10 cellular contexts compared by ENCODE assay signal in genomic region chr6:52976591-52977035, GRCh38. TPM values are rescaled to one million over a fixed set of nuclear protein-coding genes. Genes with fewer than 3 reads are reported as not detected.
DNase-seq lines count a peak whose midpoint lies in the region; ATAC-seq and TF ChIP-seq lines count a peak whose summit lies in the region.
"Had no signal": no experiment of that assay in that cellular context is flagged by ENCODE, and none has a peak within 500 bp of the region (broad histone marks: within the 10 kb centered on the region; RNA-seq: fewer than 3 reads in every experiment).

No MANE protein-coding gene starts in this region.

- H3K27me3 ChIP-seq in tibial nerve: no peaks in the 10 kb centered on the region
- H3K27me3 ChIP-seq in dorsolateral prefrontal cortex: no peaks in the 10 kb centered on the region
- H3K27me3 ChIP-seq: neutrophil, vagina had no signal

- WGBS in tibial nerve, 2 donors: 53 to 59% methylated on average over 3 of the region's 3 CpGs

- TF ChIP-seq POLR2A in NB4 (IDR thresholded peaks at IDR 0.05; ENCODE audit: extremely low read depth, insufficient read length): no peak
- no peak for TF ChIP-seq POLR2A in tibial nerve (IDR thresholded peaks at IDR 0.05)

- H3K4me1 Mint-ChIP-seq in memory B cell: peaks cover 16% of the 10 kb centered on the region

- peak; percentile 66 for ATAC-seq in GM18519 (IDR thresholded peaks at IDR 0.05; ENCODE audit: low FRiP score, unreplicated experiment)
- ATAC-seq in GM21717 (IDR thresholded peaks at IDR 0.05; ENCODE audit: unreplicated experiment): peak; percentile 78
- ATAC-seq in memory B cell (ENCODE audit: low read depth): peak; percentile 58

- intact Hi-C loops in dorsolateral prefrontal cortex (cut with DNase I): no loop called here

- no peaks in the 10 kb centered on the region for H3K9me3 Mint-ChIP-seq in memory B cell

- H3K27me3 Mint-ChIP-seq in memory B cell: no peaks in the 10 kb centered on the region

- no peaks in the 10 kb centered on the region for H3K4me1 ChIP-seq in tibial nerve
- H3K4me1 ChIP-seq: vagina had no signal

- TF ChIP-seq EP300 in tibial nerve (IDR thresholded peaks at IDR 0.05): no peak

- no peak overlapping the region for H3K4me3 Mint-ChIP-seq in memory B cell

- H3K36me3 Mint-ChIP-seq in memory B cell: no peaks in the 10 kb centered on the region

- no peak overlapping the region for H3K27ac ChIP-seq in tibial nerve
- no peak overlapping the region for H3K27ac ChIP-seq in dorsolateral prefrontal cortex
- H3K27ac ChIP-seq: neutrophil, vagina had no signal

- H3K9me3 ChIP-seq in tibial nerve: no peaks in the 10 kb centered on the region
- H3K9me3 ChIP-seq: neutrophil, vagina had no signal

- no peak overlapping the region for H3K4me3 ChIP-seq in NB4 (ENCODE audit: low read depth, low read length)
- H3K4me3 ChIP-seq in tibial nerve: no peak overlapping the region
- H3K4me3 ChIP-seq in dorsolateral prefrontal cortex: no peak overlapping the region
- H3K4me3 ChIP-seq: vagina had no signal

- no peak for TF ChIP-seq CTCF in NB4 (IDR thresholded peaks at IDR 0.05; ENCODE audit: low read depth, low read length)
- no peak for TF ChIP-seq CTCF in tibial nerve (IDR thresholded peaks at IDR 0.05)
- no peak for TF ChIP-seq CTCF in dorsolateral prefrontal cortex (IDR thresholded peaks at IDR 0.05 in 54 of 56, conservative IDR thresholded peaks at IDR 0.05 in 2 of 56; ENCODE audit: low read depth in 1 of 56, partially characterized antibody in 56 of 56)

- H3K27ac Mint-ChIP-seq in memory B cell: no peak overlapping the region

- peaks cover 0 to 25% (median 0%) of the 10 kb centered on the region in 3 donors for H3K36me3 ChIP-seq in tibial nerve
- H3K36me3 ChIP-seq: neutrophil, vagina had no signal

- DNase-seq in NB4 (ENCODE audit: low read depth) (peak; percentile 35), memory B cell (ENCODE audit: low spot score in 2 of 2) (no peak), NCI-H2227 (lab: John Stamatoyannopoulos, UW; ENCODE audit: unreplicated experiment) (no peak), tibial nerve (ENCODE audit: low spot score in 2 of 2) (no peak), dorsolateral prefrontal cortex (no peak), DMS 273 (lab: John Stamatoyannopoulos, UW; ENCODE audit: unreplicated experiment) (no peak)

RNA-seq across cellular contexts. Expression of gene GSTA4, which starts 18.5 kb away (rescaled TPM):
- total RNA-seq in tibial nerve (10 to 100 TPM; 24.3 to 34.7 (median 29.1) TPM), dorsolateral prefrontal cortex (10 to 100 TPM; 26.7 to 82.7 (median 57.8) TPM)
